10 cellular contexts compared by ENCODE assay signal in the genomic region with DNA sequence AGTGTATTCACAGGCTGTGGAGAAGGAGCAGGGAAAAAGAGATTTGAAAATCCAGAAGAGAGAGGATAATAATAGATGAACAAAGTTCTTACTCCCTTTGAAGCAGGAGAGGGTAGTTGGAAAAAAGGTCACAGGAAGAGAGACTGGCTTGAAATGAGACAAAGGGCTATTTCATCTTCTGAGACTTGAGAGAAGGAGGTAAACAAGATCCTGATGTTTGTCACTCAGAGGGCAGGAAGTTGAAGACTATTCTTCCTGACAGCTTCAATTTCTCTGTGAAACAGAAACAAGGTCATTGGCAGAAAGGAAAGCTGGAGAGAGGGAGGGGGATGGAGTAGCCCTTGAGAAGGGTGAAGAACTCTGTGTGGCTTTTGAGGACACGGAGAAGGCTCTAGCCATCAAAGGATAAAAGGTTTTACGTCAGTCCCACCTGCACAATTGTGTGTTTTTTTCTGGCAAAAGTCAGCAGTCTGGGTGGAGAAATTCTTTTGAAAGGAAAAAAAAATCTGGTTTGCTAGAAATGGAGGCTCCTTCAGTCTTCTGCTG.
"Had no signal": no experiment of that assay in that cellular context is flagged by ENCODE, and none has a peak within 500 bp of the region (broad histone marks: within the 10 kb centered on the region; RNA-seq: fewer than 3 reads in every experiment).

No MANE protein-coding gene starts in this region.

- DNase-seq: activated CD4-positive, alpha-beta T cell treated with anti-CD3 and anti-CD28 coated beads for 36 hours; activated naive CD4-positive, alpha-beta T cell treated with anti-CD3 and anti-CD28 coated beads for 36 hours; dorsolateral prefrontal cortex; mammary epithelial cell; stimulated activated CD4-positive, alpha-beta T cell treated with anti-CD3 and anti-CD28 coated beads, Interleukin-2, amount 100 ng/mL, for 48 hours; stimulated activated naive CD4-positive, alpha-beta T cell treated with Interleukin-2 at 50 U/mL for 16 hours; T1000; upper lobe of left lung had no signal

- H3K4me3 ChIP-seq: dorsolateral prefrontal cortex, esophagus muscularis mucosa, upper lobe of left lung had no signal

- H3K27ac ChIP-seq: esophagus muscularis mucosa, upper lobe of left lung, VCaP had no signal

- H3K9me3 ChIP-seq: esophagus muscularis mucosa, upper lobe of left lung had no signal

- H3K36me3 ChIP-seq: esophagus muscularis mucosa, upper lobe of left lung had no signal

- H3K27me3 ChIP-seq: dorsolateral prefrontal cortex, esophagus muscularis mucosa, upper lobe of left lung had no signal

- H3K4me1 ChIP-seq: esophagus muscularis mucosa, upper lobe of left lung had no signal
